ENCODE assay signal across 2 cellular contexts in genomic region chr2:55224761-55225261, GRCh38.
TF ChIP-seq lines count a peak whose summit lies in the region.

No MANE protein-coding gene starts in this region.

TF ChIP-seq in SK-N-SH, 30 proteins besides CTCF, POLR2A, EP300 and RAD21 (continued from another document):
- TF ChIP-seq PBX3 (IDR thresholded peaks at IDR 0.05), result no peak
- no peak for TF ChIP-seq TEAD4 (IDR thresholded peaks at IDR 0.05; ENCODE audit: borderline replicate concordance, insufficient read depth)
- TF ChIP-seq TCF12 (IDR thresholded peaks at IDR 0.05), result no peak
- TF ChIP-seq FOXM1 (IDR thresholded peaks at IDR 0.05; ENCODE audit: low read depth), result no peak
- no peak for TF ChIP-seq CHD2 (IDR thresholded peaks at IDR 0.05; ENCODE audit: low read length, partially characterized antibody)

TF ChIP-seq in SK-N-SH treated with all-trans-retinoic acid at 6 μM for 48 hours, 23 proteins besides CTCF, POLR2A, EP300 and RAD21 (continued from another document):
- TF ChIP-seq CSRNP3 (CRISPR knock-in tag; IDR thresholded peaks at IDR 0.05), result no peak
- TF ChIP-seq ESRRG (CRISPR knock-in tag; IDR thresholded peaks at IDR 0.05), result no peak
- no peak for TF ChIP-seq TSHZ2 (CRISPR knock-in tag; IDR thresholded peaks at IDR 0.05)
- TF ChIP-seq ZNF70 (CRISPR knock-in tag; IDR thresholded peaks at IDR 0.05), result no peak
- TF ChIP-seq TOX (CRISPR knock-in tag; IDR thresholded peaks at IDR 0.05; ENCODE audit: borderline replicate concordance), result no peak
- TF ChIP-seq ZNF565 (CRISPR knock-in tag; conservative IDR thresholded peaks at IDR 0.05; ENCODE audit: low read depth), result no peak
- TF ChIP-seq RARB (CRISPR knock-in tag; IDR thresholded peaks at IDR 0.05), result no peak
- TF ChIP-seq, protein P1, sequence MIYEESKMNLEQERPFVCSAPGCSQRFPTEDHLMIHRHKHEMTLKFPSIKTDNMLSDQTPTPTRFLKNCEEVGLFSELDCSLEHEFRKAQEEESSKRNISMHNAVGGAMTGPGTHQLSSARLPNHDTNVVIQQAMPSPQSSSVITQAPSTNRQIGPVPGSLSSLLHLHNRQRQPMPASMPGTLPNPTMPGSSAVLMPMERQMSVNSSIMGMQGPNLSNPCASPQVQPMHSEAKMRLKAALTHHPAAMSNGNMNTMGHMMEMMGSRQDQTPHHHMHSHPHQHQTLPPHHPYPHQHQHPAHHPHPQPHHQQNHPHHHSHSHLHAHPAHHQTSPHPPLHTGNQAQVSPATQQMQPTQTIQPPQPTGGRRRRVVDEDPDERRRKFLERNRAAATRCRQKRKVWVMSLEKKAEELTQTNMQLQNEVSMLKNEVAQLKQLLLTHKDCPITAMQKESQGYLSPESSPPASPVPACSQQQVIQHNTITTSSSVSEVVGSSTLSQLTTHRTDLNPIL (CRISPR knock-in tag; IDR thresholded peaks at IDR 0.05; ENCODE audit: low read depth), result no peak
- TF ChIP-seq CSDC2 (CRISPR knock-in tag; IDR thresholded peaks at IDR 0.05), result no peak
- no peak for TF ChIP-seq SNAI2 (CRISPR knock-in tag; IDR thresholded peaks at IDR 0.05)
- no peak for TF ChIP-seq ZFP30 (CRISPR knock-in tag; IDR thresholded peaks at IDR 0.05)
- TF ChIP-seq PPARA (CRISPR knock-in tag; IDR thresholded peaks at IDR 0.05; ENCODE audit: borderline replicate concordance), result no peak
- TF ChIP-seq OSR1 (CRISPR knock-in tag; IDR thresholded peaks at IDR 0.05), result no peak
- TF ChIP-seq TCF4 (CRISPR knock-in tag; IDR thresholded peaks at IDR 0.05; ENCODE audit: borderline replicate concordance), result no peak
TF ChIP-seq in SK-N-SH treated with all-trans-retinoic acid at 6 μM for 48 hours: peak in this region for 0.
